ENCODE assay signal across 1 cellular context in genomic region chr5:134004626-134005414, GRCh38.
A peak's percentile ranks its signal among the peaks of the same experiment; 100 is the strongest.
TF ChIP-seq lines count a peak whose summit lies in the region.

VDAC1 (minus strand) TSS chr5:134004975; CDS start chr5:133993012, 11,963 bp downstream.

TF ChIP-seq in WTC11, 78 proteins besides CTCF, POLR2A, EP300 and RAD21 (continued from another document):
- 0 out of 2 replicates have a peak, but pooled peaks have one; percentile 18 for TF ChIP-seq PRDM15 (CRISPR knock-in tag; IDR thresholded peaks at IDR 0.05)
- peak; percentile 82 for TF ChIP-seq HMGXB4 (CRISPR knock-in tag; IDR thresholded peaks at IDR 0.05)
- 0 out of 2 replicates have a peak, but pooled peaks have one; percentile 7 for TF ChIP-seq ELF4 (CRISPR knock-in tag; IDR thresholded peaks at IDR 0.05; ENCODE audit: low read depth)
- TF ChIP-seq, protein P1, sequence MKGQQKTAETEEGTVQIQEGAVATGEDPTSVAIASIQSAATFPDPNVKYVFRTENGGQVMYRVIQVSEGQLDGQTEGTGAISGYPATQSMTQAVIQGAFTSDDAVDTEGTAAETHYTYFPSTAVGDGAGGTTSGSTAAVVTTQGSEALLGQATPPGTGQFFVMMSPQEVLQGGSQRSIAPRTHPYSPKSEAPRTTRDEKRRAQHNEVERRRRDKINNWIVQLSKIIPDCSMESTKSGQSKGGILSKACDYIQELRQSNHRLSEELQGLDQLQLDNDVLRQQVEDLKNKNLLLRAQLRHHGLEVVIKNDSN (CRISPR knock-in tag; IDR thresholded peaks at IDR 0.05), result no peak
- TF ChIP-seq AFF4 (CRISPR knock-in tag; IDR thresholded peaks at IDR 0.05; ENCODE audit: borderline replicate concordance), result no peak
- no peak for TF ChIP-seq ZNF317 (CRISPR knock-in tag; IDR thresholded peaks at IDR 0.05; ENCODE audit: borderline replicate concordance, low read depth)
- no peak for TF ChIP-seq JUN (CRISPR knock-in tag; IDR thresholded peaks at IDR 0.05)
- TF ChIP-seq, protein P2, sequence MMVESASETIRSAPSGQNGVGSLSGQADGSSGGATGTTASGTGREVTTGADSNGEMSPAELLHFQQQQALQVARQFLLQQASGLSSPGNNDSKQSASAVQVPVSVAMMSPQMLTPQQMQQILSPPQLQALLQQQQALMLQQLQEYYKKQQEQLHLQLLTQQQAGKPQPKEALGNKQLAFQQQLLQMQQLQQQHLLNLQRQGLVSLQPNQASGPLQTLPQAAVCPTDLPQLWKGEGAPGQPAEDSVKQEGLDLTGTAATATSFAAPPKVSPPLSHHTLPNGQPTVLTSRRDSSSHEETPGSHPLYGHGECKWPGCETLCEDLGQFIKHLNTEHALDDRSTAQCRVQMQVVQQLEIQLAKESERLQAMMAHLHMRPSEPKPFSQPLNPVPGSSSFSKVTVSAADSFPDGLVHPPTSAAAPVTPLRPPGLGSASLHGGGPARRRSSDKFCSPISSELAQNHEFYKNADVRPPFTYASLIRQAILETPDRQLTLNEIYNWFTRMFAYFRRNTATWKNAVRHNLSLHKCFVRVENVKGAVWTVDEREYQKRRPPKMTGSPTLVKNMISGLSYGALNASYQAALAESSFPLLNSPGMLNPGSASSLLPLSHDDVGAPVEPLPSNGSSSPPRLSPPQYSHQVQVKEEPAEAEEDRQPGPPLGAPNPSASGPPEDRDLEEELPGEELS (CRISPR knock-in tag; IDR thresholded peaks at IDR 0.05), result peak; percentile 37
- TF ChIP-seq OVOL2 (CRISPR knock-in tag; IDR thresholded peaks at IDR 0.05; ENCODE audit: borderline replicate concordance), result no peak
- TF ChIP-seq SOX15 (CRISPR knock-in tag; IDR thresholded peaks at IDR 0.05), result no peak
- peak; percentile 60; the same call in 1 of the 2 replicates for TF ChIP-seq ARID4B (CRISPR knock-in tag; IDR thresholded peaks at IDR 0.05; ENCODE audit: borderline replicate concordance)
- 0 out of 2 replicates have a peak, but pooled peaks have one; percentile 55 for TF ChIP-seq ETV6 (CRISPR knock-in tag; IDR thresholded peaks at IDR 0.05)
- TF ChIP-seq FOXP1 (CRISPR knock-in tag; IDR thresholded peaks at IDR 0.05; ENCODE audit: borderline replicate concordance), result peak; percentile 87
- TF ChIP-seq, protein P3, sequence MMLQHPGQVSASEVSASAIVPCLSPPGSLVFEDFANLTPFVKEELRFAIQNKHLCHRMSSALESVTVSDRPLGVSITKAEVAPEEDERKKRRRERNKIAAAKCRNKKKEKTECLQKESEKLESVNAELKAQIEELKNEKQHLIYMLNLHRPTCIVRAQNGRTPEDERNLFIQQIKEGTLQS (CRISPR knock-in tag; conservative IDR thresholded peaks at IDR 0.05), result no peak
- TF ChIP-seq, protein P4, sequence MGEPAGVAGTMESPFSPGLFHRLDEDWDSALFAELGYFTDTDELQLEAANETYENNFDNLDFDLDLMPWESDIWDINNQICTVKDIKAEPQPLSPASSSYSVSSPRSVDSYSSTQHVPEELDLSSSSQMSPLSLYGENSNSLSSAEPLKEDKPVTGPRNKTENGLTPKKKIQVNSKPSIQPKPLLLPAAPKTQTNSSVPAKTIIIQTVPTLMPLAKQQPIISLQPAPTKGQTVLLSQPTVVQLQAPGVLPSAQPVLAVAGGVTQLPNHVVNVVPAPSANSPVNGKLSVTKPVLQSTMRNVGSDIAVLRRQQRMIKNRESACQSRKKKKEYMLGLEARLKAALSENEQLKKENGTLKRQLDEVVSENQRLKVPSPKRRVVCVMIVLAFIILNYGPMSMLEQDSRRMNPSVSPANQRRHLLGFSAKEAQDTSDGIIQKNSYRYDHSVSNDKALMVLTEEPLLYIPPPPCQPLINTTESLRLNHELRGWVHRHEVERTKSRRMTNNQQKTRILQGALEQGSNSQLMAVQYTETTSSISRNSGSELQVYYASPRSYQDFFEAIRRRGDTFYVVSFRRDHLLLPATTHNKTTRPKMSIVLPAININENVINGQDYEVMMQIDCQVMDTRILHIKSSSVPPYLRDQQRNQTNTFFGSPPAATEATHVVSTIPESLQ (CRISPR knock-in tag; IDR thresholded peaks at IDR 0.05), result no peak
- TF ChIP-seq NR1H2 (CRISPR knock-in tag; IDR thresholded peaks at IDR 0.05), result no peak
- no peak for TF ChIP-seq ZNF423 (CRISPR knock-in tag; IDR thresholded peaks at IDR 0.05)
- peak; percentile 29; the same call in 1 of the 2 replicates for TF ChIP-seq CREM (CRISPR knock-in tag; IDR thresholded peaks at IDR 0.05)
- no peak for TF ChIP-seq NFATC4 (CRISPR knock-in tag; IDR thresholded peaks at IDR 0.05)
